18 cellular contexts compared by ENCODE assay signal in the genomic region with DNA sequence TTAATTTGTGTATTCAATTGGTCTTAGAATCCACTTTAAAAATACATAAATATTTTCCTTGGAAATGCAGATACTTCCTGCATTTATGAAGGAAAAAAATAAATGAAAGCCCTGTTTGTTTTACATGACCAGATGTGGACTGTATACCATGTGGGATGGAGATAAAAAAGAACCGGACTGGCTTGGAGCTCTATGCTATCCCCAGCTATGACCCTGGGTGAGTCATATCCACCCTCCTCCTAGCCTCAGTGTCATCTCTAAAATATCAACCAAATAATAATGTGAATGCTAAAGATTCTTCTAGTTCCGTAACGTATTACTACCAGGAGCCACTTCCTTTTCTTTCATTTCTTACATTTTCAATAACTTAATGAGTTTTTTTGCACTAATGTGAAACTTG.
DNase-seq lines count a peak whose midpoint lies in the region; ATAC-seq and TF ChIP-seq lines count a peak whose summit lies in the region.
"Had no signal": no experiment of that assay in that cellular context is flagged by ENCODE, and none has a peak within 500 bp of the region (broad histone marks: within the 10 kb centered on the region; RNA-seq: fewer than 3 reads in every experiment).

No MANE protein-coding gene starts in this region.

- no peak for TF ChIP-seq CTCF in choroid plexus epithelial cell (conservative IDR thresholded peaks at IDR 0.05; ENCODE audit: low read depth, low read length)

- DNase-seq in AG08395 (ENCODE audit: low spot score) (peak; percentile 31), HS-5 (ENCODE audit: low read depth) (peak; percentile 24), choroid plexus epithelial cell (ENCODE audit: low read depth) (peak; percentile 68), iris pigment epithelial cell (ENCODE audit: low read depth) (peak; percentile 15), NCI-H1417 (lab: John Stamatoyannopoulos, UW) (no peak), NCI-H187 treated with DMSO at 0.1 percent for 48 hours (lab: John Stamatoyannopoulos, UW) (no peak)
- DNase-seq: activated CD4-positive, alpha-beta T cell treated with anti-CD3 and anti-CD28 coated beads, Interleukin-2, amount 10 ng/mL, durations not matched to agents 24 days and 14 days; activated CD8-positive, alpha-beta memory T cell treated with anti-CD3 and anti-CD28 coated beads, Interleukin-2, amount 50 U/mL, for 48 hours; activated gamma-delta T cell treated with Interleukin-2 at 50 U/mL for 16 hours; aorta; CD8-positive, alpha-beta T cell; colonic mucosa; NCI-H774; nephron progenitor cell; stimulated activated naive CD4-positive, alpha-beta T cell had no signal

- H3K4me3 ChIP-seq in choroid plexus epithelial cell (ENCODE audit: low read depth, low read length): no peak overlapping the region
- H3K4me3 ChIP-seq: colonic mucosa had no signal

- no peak for ATAC-seq in GM21825 (IDR thresholded peaks at IDR 0.05; ENCODE audit: unreplicated experiment)
- ATAC-seq in GM18873 (IDR thresholded peaks at IDR 0.05; ENCODE audit: low FRiP score, unreplicated experiment): no peak
- ATAC-seq: CD8-positive, alpha-beta T cell; Panc1 had no signal

Comparison
In these comparisons a context has a peak if more than half of its experiments do, and no peak if none do; other contexts are left out.
1. DNase-seq: peak in AG08395 (single experiment), HS-5 (single experiment), choroid plexus epithelial cell (single experiment) and iris pigment epithelial cell (single experiment); none in NCI-H1417 (0 of 3) and NCI-H187 treated with DMSO at 0.1 percent for 48 hours (single experiment).